Comparison of ENCODE assay signal across 11 cellular contexts in the genomic region with DNA sequence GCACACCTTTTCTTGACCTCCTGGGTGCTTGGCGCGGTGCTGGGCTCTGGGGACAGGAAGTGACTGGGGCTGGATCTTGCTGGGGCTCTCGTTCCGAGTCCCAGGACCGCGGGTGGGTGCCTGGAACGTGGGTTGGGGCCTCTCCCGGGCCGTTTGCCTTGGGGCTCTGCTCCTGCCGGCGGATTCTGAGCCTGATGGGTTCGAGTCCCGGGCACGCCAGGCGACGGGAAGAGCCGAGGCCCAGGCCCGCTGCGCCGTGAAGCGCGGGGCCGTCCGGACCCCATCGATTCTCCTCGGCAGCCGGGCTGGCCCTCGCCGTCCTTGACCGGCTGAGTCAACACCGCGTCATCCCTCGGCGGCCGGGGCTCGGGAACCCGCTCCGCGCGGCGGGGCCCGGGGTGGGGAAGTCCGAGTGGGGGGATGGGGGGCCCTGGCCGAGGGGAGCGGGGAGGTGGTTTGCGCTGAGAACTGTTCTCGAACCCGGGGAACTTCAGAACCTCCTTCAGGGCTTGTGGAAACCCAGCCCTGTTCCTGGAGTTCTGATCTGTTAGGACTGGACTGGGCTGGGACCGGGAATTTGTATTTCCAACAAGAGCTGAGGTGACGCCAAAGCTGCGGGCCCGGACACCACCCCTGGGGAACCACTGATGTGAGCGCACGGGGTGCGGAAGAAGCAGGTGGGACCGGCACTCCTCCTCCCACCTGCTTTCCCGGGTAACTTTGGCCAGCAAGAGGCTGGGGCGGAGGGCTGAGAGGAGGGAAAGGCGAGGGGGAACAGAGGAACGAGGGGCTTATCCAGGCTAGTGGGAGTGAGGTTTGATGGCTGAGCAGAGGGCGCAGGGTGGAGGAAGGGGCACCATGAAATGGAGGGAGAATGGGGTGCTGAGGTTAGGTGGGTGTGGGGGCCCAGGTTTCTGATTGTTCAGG. TPM values are rescaled to one million over a fixed set of nuclear protein-coding genes. Genes with fewer than 3 reads are reported as not detected.
DNase-seq lines count a peak whose midpoint lies in the region; ATAC-seq and TF ChIP-seq lines count a peak whose summit lies in the region.
"Had no signal": no experiment of that assay in that cellular context is flagged by ENCODE, and none has a peak within 500 bp of the region (broad histone marks: within the 10 kb centered on the region; RNA-seq: fewer than 3 reads in every experiment).

No MANE protein-coding gene starts in this region.

- H3K9me3 ChIP-seq in mammary epithelial cell (replicated peaks; ENCODE audit: insufficient read depth, low read length) (no peaks in the 10 kb centered on the region), breast epithelium (no peaks in the 10 kb centered on the region), aorta (ENCODE audit: control insufficient read depth, low read length) (no peaks in the 10 kb centered on the region), PC-9 (ENCODE audit: insufficient read depth, low read depth) (no peaks in the 10 kb centered on the region), uterus (no peaks in the 10 kb centered on the region)

- dilution Hi-C loops in mammary epithelial cell (cut with HindIII; ENCODE audit: low sequenced_read_pairs) = no loop called here

- H3K4me2 ChIP-seq in mammary epithelial cell (ENCODE audit: insufficient read depth, low read depth, low read length) (peak overlapping the region; percentile 12), PC-9 (no peak overlapping the region)

- intact Hi-C loops in mammary epithelial cell (cut with micrococcal nuclease) = no loop called here
- intact Hi-C loops in breast epithelium (cut with DNase I; ENCODE audit: low total_unique reads) = no loop called here
- intact Hi-C loops in aorta (cut with DNase I) = loop anchor here in 1 of 2 donors (5.0 to 10.0 kb wide), 2 partner anchors 104 to 149 kb away; a partner anchor contains a TSS
- intact Hi-C loops in PC-9 (cut with micrococcal nuclease; ENCODE audit: unreplicated experiment) = no loop called here
- intact Hi-C loops in uterus (cut with DNase I; ENCODE audit: low total_unique reads) = no loop called here

- H3K36me3 ChIP-seq in mammary epithelial cell (ENCODE audit: insufficient read depth, low read length) = no peaks in the 10 kb centered on the region
- no peaks in the 10 kb centered on the region for H3K36me3 ChIP-seq in breast epithelium
- H3K36me3 ChIP-seq in aorta (ENCODE audit: control insufficient read depth in 1 of 2, insufficient read depth in 2 of 2, low read length in 1 of 2) = no peaks in the 10 kb centered on the region
- no peaks in the 10 kb centered on the region for H3K36me3 ChIP-seq in PC-9 (ENCODE audit: low read depth)
- H3K36me3 ChIP-seq in uterus = no peaks in the 10 kb centered on the region

- H3K4me1 Mint-ChIP-seq in memory B cell = peaks cover 41% of the 10 kb centered on the region

- no peak overlapping the region for H2AFZ ChIP-seq in mammary epithelial cell (ENCODE audit: low read depth, low read length)
- no peak overlapping the region for H2AFZ ChIP-seq in PC-9

- H3K36me3 Mint-ChIP-seq in memory B cell = peaks cover 25% of the 10 kb centered on the region

- no peaks in the 10 kb centered on the region for H3K27me3 Mint-ChIP-seq in memory B cell

- no peak overlapping the region for H3K9ac ChIP-seq in mammary epithelial cell (ENCODE audit: insufficient read depth, low read length)

- peak overlapping the region; percentile 83 for H3K27ac Mint-ChIP-seq in memory B cell

- TF ChIP-seq POLR2A in breast epithelium (IDR thresholded peaks at IDR 0.05) (no peak), uterus (IDR thresholded peaks at IDR 0.05) (no peak)

- H3K4me1 ChIP-seq in mammary epithelial cell (ENCODE audit: insufficient read depth, low read length) = peaks cover 5% of the 10 kb centered on the region
- H3K4me1 ChIP-seq in breast epithelium = no peaks in the 10 kb centered on the region
- H3K4me1 ChIP-seq in aorta (ENCODE audit: control insufficient read depth in 1 of 2, insufficient read depth in 2 of 2, low read length in 2 of 2) = no peaks in the 10 kb centered on the region
- H3K4me1 ChIP-seq in PC-9 (replicated peaks; ENCODE audit: insufficient read depth) = peaks cover 6% of the 10 kb centered on the region; the same call in 1 of the 2 replicates
- H3K4me1 ChIP-seq in uterus = no peaks in the 10 kb centered on the region

- DNase-seq in mammary epithelial cell (no peak), breast epithelium (ENCODE audit: low spot score in 2 of 2) (no peak), ecto neural progenitor cell (ENCODE audit: low spot score) (peak; percentile 61), memory B cell (ENCODE audit: low spot score in 2 of 2) (no peak), aorta (peak; percentile 53 to 89), PC-9 (no peak), uterus (no peak)
- DNase-seq: activated CD4-positive, CD25-positive, alpha-beta regulatory T cell had no signal

- H3K4me3 Mint-ChIP-seq in memory B cell = no peak overlapping the region

- H3K4me3 ChIP-seq in mammary epithelial cell (replicated peaks in 1 of 3; ENCODE audit: insufficient read depth in 1 of 3, low read depth in 2 of 3, low read length in 3 of 3) (no peak overlapping the region), breast epithelium (no peak overlapping the region), aorta (ENCODE audit: low read length in 2 of 2) (peak overlapping the region in 1 of 2 donors; percentile 37), PC-9 (no peak overlapping the region), uterus (no peak overlapping the region)

- ATAC-seq in memory B cell (ENCODE audit: low read depth) (no peak), aorta (ENCODE audit: low FRiP score) (peak; percentile 59), GM18517 (IDR thresholded peaks at IDR 0.05; ENCODE audit: unreplicated experiment) (no peak)

- in situ Hi-C loops in mammary epithelial cell (cut with MboI; ENCODE audit: low sequenced_read_pairs in 2 of 2) = no loop called here

- H3F3A ChIP-seq in PC-9 (ENCODE audit: insufficient read depth, low read depth) = no peaks in the 10 kb centered on the region

- TF ChIP-seq CTCF in mammary epithelial cell (conservative IDR thresholded peaks at IDR 0.05 in 1 of 2, IDR thresholded peaks at IDR 0.05 in 1 of 2; ENCODE audit: extremely low read depth in 1 of 2, insufficient read depth in 1 of 2, low read depth in 1 of 2, low read length in 2 of 2) (no peak), breast epithelium (IDR thresholded peaks at IDR 0.05) (no peak), PC-9 (conservative IDR thresholded peaks at IDR 0.05) (no peak), uterus (IDR thresholded peaks at IDR 0.05) (no peak)

- no peaks in the 10 kb centered on the region for H3K79me2 ChIP-seq in mammary epithelial cell (ENCODE audit: insufficient read depth, low read length)
- H3K79me2 ChIP-seq in PC-9 (ENCODE audit: low read depth) = peaks cover 5% of the 10 kb centered on the region

- no peaks in the 10 kb centered on the region for H3K9me2 ChIP-seq in PC-9 (ENCODE audit: insufficient read depth)

- BruUV-seq in mammary epithelial cell (replicated peaks; lab: Mats Ljungman, UMichigan) = no TSS peak
- no TSS peak for BruUV-seq in PC-9 (replicated peaks; lab: Mats Ljungman, UMichigan)

- H3K9me3 Mint-ChIP-seq in memory B cell = no peaks in the 10 kb centered on the region

- WGBS in mammary epithelial cell (ENCODE audit: low coverage, missing lambda C conversion rate) = 63% methylated on average over 23 of the region's 61 CpGs
- WGBS in aorta, 2 donors = 20 to 25% methylated on average over 59 to 61 of the region's 61 CpGs

- H3K27me3 ChIP-seq in mammary epithelial cell (ENCODE audit: insufficient read depth, low read length) (peaks cover 14% of the 10 kb centered on the region), breast epithelium (peaks cover 0 to 9% of the 10 kb centered on the region in 2 donors), aorta (ENCODE audit: control insufficient read depth in 1 of 2, insufficient read depth in 2 of 2, low read length in 1 of 2) (no peaks in the 10 kb centered on the region), PC-9 (ENCODE audit: insufficient read depth, low read depth) (no peaks in the 10 kb centered on the region), uterus (peaks cover 0 to 27% of the 10 kb centered on the region in 2 donors)

- H4K20me1 ChIP-seq in mammary epithelial cell (ENCODE audit: insufficient read depth, low read length) (no peaks in the 10 kb centered on the region), PC-9 (ENCODE audit: insufficient read depth) (no peaks in the 10 kb centered on the region)

- CTCF ChIA-PET in mammary epithelial cell (lab: Charles Lee; ENCODE audit: low non-redundant PET) (no interaction called here), PC-9 (lab: Charles Lee) (no interaction called here)

- POLR2A ChIA-PET in PC-9 (lab: Charles Lee; ENCODE audit: unreplicated experiment) = no interaction called here

- H3K27ac ChIP-seq in mammary epithelial cell (ENCODE audit: insufficient read depth, low read depth, low read length) = no peak overlapping the region
- H3K27ac ChIP-seq in breast epithelium = no peak overlapping the region
- H3K27ac ChIP-seq in aorta (ENCODE audit: low read depth in 1 of 2, low read length in 2 of 2) = no peak overlapping the region
- no peak overlapping the region for H3K27ac ChIP-seq in PC-9
- no peak overlapping the region for H3K27ac ChIP-seq in uterus

RNA-seq across cellular contexts. Expression of a gene that starts 6.2 kb away (rescaled TPM):
- total RNA-seq in mammary epithelial cell (under 1 TPM; 0.28 to 0.33 TPM), breast epithelium (10 to 100 TPM in 1 of 3 donors, 1 to 10 TPM in 2; 4.4 to 10.6 (median 5.6) TPM), aorta (10 to 100 TPM; 11.5 to 22.7 TPM), PC-9 (2021) (5.8 and 7.8 TPM in 2 replicates), uterus (10 to 100 TPM in 2 of 4 donors, 1 to 10 TPM in 2; 6.1 to 33.2 (median 12.4) TPM)
- polyA plus RNA-seq in mammary epithelial cell (0.16 TPM), aorta (1 to 10 TPM; 4.5 to 6.3 TPM)
- polyA minus RNA-seq in mammary epithelial cell = not detected
- total RNA-seq: H4 had no signal
- polyA plus RNA-seq: keratinocyte had no signal

Comparison
In these comparisons a context has a peak if more than half of its experiments do, and no peak if none do; other contexts are left out.
1. DNase-seq: peak in ecto neural progenitor cell (single experiment) and aorta (2 of 2); none in mammary epithelial cell (single experiment), breast epithelium (0 of 2), memory B cell (0 of 2), PC-9 (0 of 2) and uterus (0 of 2).